ENCODE assay signal across 35 cellular contexts in the genomic region with DNA sequence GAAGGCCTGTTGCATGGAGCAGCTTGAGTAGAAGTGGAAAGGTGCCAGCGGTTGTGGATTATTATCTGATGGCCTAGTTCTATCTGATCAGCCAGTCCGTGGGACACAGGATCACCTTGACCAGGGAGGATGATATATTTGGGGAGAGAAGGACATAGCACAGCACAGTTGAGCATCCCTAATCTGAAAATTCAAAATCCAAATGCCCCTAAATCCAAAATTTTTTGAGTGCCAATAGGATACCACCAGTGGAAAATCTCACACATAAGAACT. TPM values are rescaled to one million over a fixed set of nuclear protein-coding genes. Genes with fewer than 3 reads are reported as not detected.
DNase-seq lines count a peak whose midpoint lies in the region; ATAC-seq and TF ChIP-seq lines count a peak whose summit lies in the region.
"Had no signal": no experiment of that assay in that cellular context is flagged by ENCODE, and none has a peak within 500 bp of the region (broad histone marks: within the 10 kb centered on the region; RNA-seq: fewer than 3 reads in every experiment).

No MANE protein-coding gene starts in this region.

- intact Hi-C loops in Right ventricle myocardium superior (cut with DNase I): no loop called here

- no peaks in the 10 kb centered on the region for H3K36me3 ChIP-seq in cardiac muscle cell
- H3K36me3 ChIP-seq in thoracic aorta: peaks cover 14% of the 10 kb centered on the region
- H3K36me3 ChIP-seq: breast epithelium, colonic mucosa, MG63, prostate gland had no signal

- no peak overlapping the region for H3K4me3 ChIP-seq in cardiac muscle cell
- no peak overlapping the region for H3K4me3 ChIP-seq in thoracic aorta
- H3K4me3 ChIP-seq: A549, breast epithelium, colonic mucosa, MG63, prostate gland had no signal

- peaks cover 46% of the 10 kb centered on the region for H3K4me1 Mint-ChIP-seq in brain
- peaks cover 46% of the 10 kb centered on the region for H3K4me1 Mint-ChIP-seq in nephron

- H3K4me3 Mint-ChIP-seq in brain (no peak overlapping the region), nephron (no peak overlapping the region)
- H3K4me3 Mint-ChIP-seq: activated T-cell treated with anti-CD3 and anti-CD28 coated beads, Interleukin-2, amount 50 U/mL, for 72 hours; CD8-positive, alpha-beta T cell; T-helper 1 cell treated with Interleukin-12 subunit alpha and Interleukin-12 subunit beta and Interleukin-4 antibody, amounts not matched to agents 30 μg/mL and 1 μg/mL, for 36 hours had no signal

- peaks cover 9% of the 10 kb centered on the region for H3K27me3 Mint-ChIP-seq in brain
- H3K27me3 Mint-ChIP-seq in nephron (ENCODE audit: low read depth): no peaks in the 10 kb centered on the region

- H3K27ac ChIP-seq in cardiac muscle cell (peak overlapping the region; percentile 86), thoracic aorta (peak overlapping the region; percentile 92)
- H3K27ac ChIP-seq: A549, colonic mucosa, prostate gland had no signal

- H3K27me3 ChIP-seq in cardiac muscle cell (no peaks in the 10 kb centered on the region), thoracic aorta (replicated peaks; ENCODE audit: insufficient read depth) (no peaks in the 10 kb centered on the region)
- H3K27me3 ChIP-seq: breast epithelium, colonic mucosa, MG63 had no signal

- H3K27ac Mint-ChIP-seq in brain (peak overlapping the region; percentile 21 to 75 (median 52)), nephron (peak overlapping the region; percentile 44 to 62 (median 59))
- H3K27ac Mint-ChIP-seq: activated T-cell treated with anti-CD3 and anti-CD28 coated beads, Interleukin-2, amount 50 U/mL, for 72 hours; CD8-positive, alpha-beta T cell; T-helper 1 cell treated with Interleukin-12 subunit alpha and Interleukin-12 subunit beta and Interleukin-4 antibody, amounts not matched to agents 30 μg/mL and 1 μg/mL, for 36 hours had no signal

- no peak for TF ChIP-seq CTCF in cardiac muscle cell (IDR thresholded peaks at IDR 0.05; ENCODE audit: low read depth, low read length)
- TF ChIP-seq CTCF in brain (conservative IDR thresholded peaks at IDR 0.05): no peak
- TF ChIP-seq CTCF in nephron (IDR thresholded peaks at IDR 0.05; ENCODE audit: unreplicated experiment in 3 of 3): no peak
- no peak for TF ChIP-seq CTCF in thoracic aorta (IDR thresholded peaks at IDR 0.05)

- no peaks in the 10 kb centered on the region for H3K9me3 ChIP-seq in cardiac muscle cell (ENCODE audit: low read depth)
- H3K9me3 ChIP-seq in thoracic aorta: no peaks in the 10 kb centered on the region
- H3K9me3 ChIP-seq: A549, breast epithelium, colonic mucosa, MG63, prostate gland, SK-N-SH had no signal

- H3K9me3 Mint-ChIP-seq in brain: no peaks in the 10 kb centered on the region
- H3K9me3 Mint-ChIP-seq in nephron: no peaks in the 10 kb centered on the region
- H3K9me3 Mint-ChIP-seq: activated T-cell treated with anti-CD3 and anti-CD28 coated beads, Interleukin-2, amount 50 U/mL, for 72 hours; CD8-positive, alpha-beta T cell; T-helper 1 cell treated with Interleukin-12 subunit alpha and Interleukin-12 subunit beta and Interleukin-4 antibody, amounts not matched to agents 30 μg/mL and 1 μg/mL, for 36 hours had no signal

- H3K36me3 Mint-ChIP-seq in brain (no peaks in the 10 kb centered on the region), nephron (ENCODE audit: low read depth) (no peaks in the 10 kb centered on the region)
- H3K36me3 Mint-ChIP-seq: CD8-positive, alpha-beta T cell had no signal

- peaks cover 18% of the 10 kb centered on the region for H3K4me1 ChIP-seq in cardiac muscle cell (ENCODE audit: low read depth)
- H3K4me1 ChIP-seq in thoracic aorta (ENCODE audit: control insufficient read depth in 1 of 2, low read depth in 2 of 2): peaks cover 46 to 68% of the 10 kb centered on the region in 2 donors
- H3K4me1 ChIP-seq: colonic mucosa, prostate gland had no signal

- ATAC-seq in Right ventricle myocardium superior (ENCODE audit: poor library complexity): no peak
- ATAC-seq in thoracic aorta (ENCODE audit: insufficient number of reproducible peaks, low FRiP score, low read depth): no peak
- ATAC-seq: A549; activated T-cell treated with anti-CD3 and anti-CD28 coated beads, Interleukin-2, amount 50 U/mL, for 72 hours; CD8-positive, alpha-beta T cell had no signal

- no peak for DNase-seq in cardiac muscle cell (ENCODE audit: low read depth in 1 of 2, low spot score in 1 of 2)
- DNase-seq in Right ventricle myocardium superior: no peak
- no peak for DNase-seq in thoracic aorta (ENCODE audit: low spot score)
- DNase-seq in Kasumi-1 (lab: John Stamatoyannopoulos, UW): no peak
- no peak for DNase-seq in HK-2 (ENCODE audit: unreplicated experiment)
- no peak for DNase-seq in C1 segment of cervical spinal cord (lab: John Stamatoyannopoulos, UW)
- DNase-seq: activated CD4-positive, alpha-beta T cell treated with anti-CD3 and anti-CD28 coated beads, Interleukin-2, amount 50 U/mL, for 48 hours; activated CD4-positive, CD25-positive, alpha-beta regulatory T cell treated with anti-CD3 and anti-CD28 coated beads, Interleukin-2, amount 50 U/mL, for 72 hours; activated naive CD4-positive, alpha-beta T cell treated with Interleukin-2 at 50 U/mL for 16 hours; activated T-cell treated with anti-CD3 and anti-CD28 coated beads, Interleukin-2, amount 50 U/mL, for 72 hours; AML-193; CD8-positive, alpha-beta T cell; colonic mucosa; DMS 273 treated with DMSO at 0.1 percent for 48 hours; effector CD8-positive, alpha-beta T cell; EL; islet precursor cell; KBM-7; MG63; NCI-H1105 treated with DMSO at 0.1 percent for 48 hours; NCI-H187 treated with DMSO at 0.1 percent for 48 hours; NCI-H2171; NCI-H510A treated with DMSO at 0.1 percent for 48 hours; nucleus accumbens; OCI-M1; SK-N-SH; stimulated activated CD4-positive, alpha-beta T cell treated with anti-CD3 and anti-CD28 coated beads, Interleukin-15, amount 100 ng/mL, for 24 hours; stimulated activated CD4-positive, alpha-beta T cell treated with anti-CD3 and anti-CD28 coated beads, Interleukin-4, amount 100 ng/mL, for 4 hours; substantia nigra had no signal

RNA-seq across cellular contexts. Expression of a gene that starts 6.0 kb away (rescaled TPM):
- total RNA-seq in cardiac muscle cell: 17.2 and 30.6 TPM in 2 replicates
- polyA plus RNA-seq in cardiac muscle cell: 7.1 and 12.1 TPM in 2 replicates
- 5.2 TPM for total RNA-seq in Right ventricle myocardium superior
- 11.3 TPM for polyA plus RNA-seq in brain (ENCODE audit: insufficient read depth, low read depth, low replicate concordance)
- 100 to 1,000 TPM; 252 to 263 TPM for total RNA-seq in thoracic aorta
- total RNA-seq: activated T-cell treated with anti-CD3 and anti-CD28 coated beads, Interleukin-2, amount 50 U/mL, for 72 hours; CD8-positive, alpha-beta T cell had no signal

RNA-seq across cellular contexts. Expression of a gene that starts 58.9 kb away (rescaled TPM):
- total RNA-seq in cardiac muscle cell: 14.0 and 17.1 TPM in 2 replicates
- polyA plus RNA-seq in cardiac muscle cell: 9.5 and 12.5 TPM in 2 replicates
- total RNA-seq in Right ventricle myocardium superior: 12.4 TPM
- 4.3 TPM for polyA plus RNA-seq in brain (ENCODE audit: insufficient read depth, low read depth, low replicate concordance)
- 10 to 100 TPM; 45.1 to 57.3 TPM for total RNA-seq in thoracic aorta
